ENCODE assay signal across 21 cellular contexts in genomic region chr14:66440806-66441205, GRCh38.
DNase-seq lines count a peak whose midpoint lies in the region; ATAC-seq lines count a peak whose summit lies in the region.
"Had no signal": no experiment of that assay in that cellular context is flagged by ENCODE, and none has a peak within 500 bp of the region (broad histone marks: within the 10 kb centered on the region; RNA-seq: fewer than 3 reads in every experiment).

No MANE protein-coding gene starts in this region.

- DNase-seq in glomerular visceral epithelial cell (ENCODE audit: extremely low spot score) (peak; percentile 23), kidney tubule cell (ENCODE audit: low spot score) (peak; percentile 57)
- DNase-seq: 8988T; ACHN; BE2C; C1 segment of cervical spinal cord; CD4-positive, alpha-beta memory T cell; CD4-positive, CD25-positive, alpha-beta regulatory T cell; CD8-positive, alpha-beta memory T cell; COR-L47; DMS 273 treated with DMSO at 0.1 percent for 48 hours; DMS153; DMS53; DMS79; DND-41; EL; GDM1 had no signal

- no peak for ATAC-seq in HG03196 (IDR thresholded peaks at IDR 0.05; ENCODE audit: unreplicated experiment)
- ATAC-seq in HG03025 (IDR thresholded peaks at IDR 0.05; ENCODE audit: low FRiP score, unreplicated experiment) = no peak
- ATAC-seq in GM21423 (IDR thresholded peaks at IDR 0.05; ENCODE audit: unreplicated experiment) = no peak
- ATAC-seq: GM12878 had no signal
